Comparison of ENCODE assay signal across 21 cellular contexts in the genomic region with DNA sequence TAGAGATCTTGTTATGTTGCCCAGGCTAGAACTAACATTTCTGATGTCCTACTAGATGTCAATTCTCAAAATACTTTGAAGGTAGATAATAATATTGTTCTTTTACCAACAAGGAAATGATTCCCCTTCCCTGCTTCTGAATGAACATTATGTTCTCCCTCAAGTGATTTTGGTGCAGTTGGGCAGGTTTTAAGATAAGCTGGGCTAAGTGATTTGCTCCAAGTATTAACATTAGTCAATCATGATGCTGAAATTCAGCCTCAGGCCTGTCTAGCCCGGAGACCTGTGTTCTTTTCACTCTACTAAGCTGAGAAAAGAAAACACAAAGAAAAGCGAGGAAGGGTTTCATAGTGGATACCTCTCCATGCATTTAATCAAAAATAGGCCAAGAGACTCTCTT.
"Had no signal": no experiment of that assay in that cellular context is flagged by ENCODE, and none has a peak within 500 bp of the region (broad histone marks: within the 10 kb centered on the region; RNA-seq: fewer than 3 reads in every experiment).

No MANE protein-coding gene starts in this region.

- H3K4me1 ChIP-seq: body of pancreas, vagina had no signal

- H3K36me3 ChIP-seq: esophagus squamous epithelium, gastroesophageal sphincter, tibial nerve, vagina, WERI-Rb-1 had no signal

- H3K9me3 ChIP-seq: body of pancreas, esophagus squamous epithelium, gastroesophageal sphincter, tibial nerve, vagina had no signal

- H3K27ac ChIP-seq: WERI-Rb-1 had no signal

- H3K4me3 ChIP-seq: body of pancreas, esophagus squamous epithelium, gastroesophageal sphincter, tibial nerve, vagina had no signal

- DNase-seq: activated CD4-positive, alpha-beta T cell treated with anti-CD3 and anti-CD28 coated beads, Interleukin-2, amount 10 ng/mL, durations not matched to agents 7 days and 5 days; activated CD4-positive, CD25-positive, alpha-beta regulatory T cell treated with anti-CD3 and anti-CD28 coated beads, Interleukin-2, amount 50 U/mL, for 72 hours; activated CD8-positive, alpha-beta T cell treated with anti-CD3 and anti-CD28 coated beads, Interleukin-2, amount 10 ng/mL, durations not matched to agents 7 days and 5 days; activated gamma-delta T cell; activated naive CD4-positive, alpha-beta T cell treated with anti-CD3 and anti-CD28 coated beads, Interleukin-2, amount 50 U/mL, for 16 hours; activated naive CD8-positive, alpha-beta T cell treated with anti-CD3 and anti-CD28 coated beads, Interleukin-2, amount 50 U/mL, for 24 hours; anterior cingulate cortex; body of pancreas; caudate nucleus; effector CD4-positive, alpha-beta T cell; esophagus squamous epithelium; head of caudate nucleus; islet precursor cell; left cardiac atrium; stimulated activated CD4-positive, alpha-beta T cell treated with anti-CD3 and anti-CD28 coated beads, Interleukin-1b, Interleukin-23, amount 100 ng/mL, for 48 hours; T-helper 1 cell; WERI-Rb-1 had no signal

- ATAC-seq: activated CD8-positive, alpha-beta T cell treated with anti-CD3 and anti-CD28 coated beads, Interleukin-2, amount 10 ng/mL, durations not matched to agents 7 days and 5 days; activated naive CD8-positive, alpha-beta T cell treated with anti-CD3 and anti-CD28 coated beads, Interleukin-2, amount 50 U/mL, for 24 hours; body of pancreas; gastroesophageal sphincter; left cardiac atrium; natural killer cell treated with Interleukin-12 subunit alpha and Interleukin-12 subunit beta and Interleukin-15 and Interleukin-18, amount 100 ng/mL, for 72 hours had no signal

- H3K27me3 ChIP-seq: body of pancreas, esophagus squamous epithelium, gastroesophageal sphincter, tibial nerve, vagina had no signal
